18 cellular contexts compared by ENCODE assay signal in the genomic region with DNA sequence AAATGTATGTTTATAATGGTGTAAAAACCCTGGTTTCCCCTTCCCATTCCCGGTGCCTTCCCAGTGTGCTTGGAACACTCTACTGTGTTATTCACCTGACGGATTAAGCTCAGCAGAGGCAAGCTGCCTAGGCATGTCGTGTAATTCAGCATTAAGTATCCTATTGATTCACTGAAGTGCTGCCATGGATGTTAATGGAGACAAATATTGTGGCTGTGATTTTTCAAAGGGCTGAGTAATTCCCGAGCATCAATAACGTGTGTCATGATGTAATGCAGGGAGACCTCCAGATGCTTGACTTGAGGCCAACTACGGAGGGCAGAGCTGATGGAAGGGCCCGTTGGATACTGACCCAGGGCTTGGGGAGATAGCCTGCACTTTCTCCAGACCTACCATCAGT.
"Had no signal": no experiment of that assay in that cellular context is flagged by ENCODE, and none has a peak within 500 bp of the region (broad histone marks: within the 10 kb centered on the region; RNA-seq: fewer than 3 reads in every experiment).

No MANE protein-coding gene starts in this region.

- H3K27me3 ChIP-seq: colonic mucosa had no signal

- H3K4me1 ChIP-seq: colonic mucosa, lower lobe of right lung, tibial artery had no signal

- H3K4me3 ChIP-seq: colonic mucosa, lower lobe of right lung, tibial artery had no signal

- DNase-seq: activated CD4-positive, alpha-beta T cell treated with anti-CD3 and anti-CD28 coated beads, Interleukin-2, amount 10 ng/mL, durations not matched to agents 7 days and 5 days; activated CD4-positive, CD25-positive, alpha-beta regulatory T cell treated with anti-CD3 and anti-CD28 coated beads, Interleukin-2, amount 50 U/mL, for 72 hours; activated gamma-delta T cell treated with Interleukin-2 at 50 U/mL for 16 hours; activated T-cell treated with anti-CD3 and anti-CD28 coated beads, Interleukin-2, amount 50 U/mL, for 1 hour; colonic mucosa; endodermal cell; foreskin melanocyte; kidney; lower lobe of right lung; mesendoderm; naive B cell; posterior cingulate gyrus; small intestine; stimulated activated CD4-positive, alpha-beta T cell treated with anti-CD3 and anti-CD28 coated beads, Interleukin-2, amount 100 ng/mL, for 24 hours; stimulated activated naive CD8-positive, alpha-beta T cell treated with anti-CD3 and anti-CD28 coated beads, Interleukin-15, amount 100 ng/mL, for 72 hours; tibial artery had no signal

- H3K27ac ChIP-seq: colonic mucosa, lower lobe of right lung, tibial artery had no signal

- ATAC-seq: lower lobe of right lung; sciatic nerve; stimulated activated effector memory CD8-positive, alpha-beta T cell treated with anti-CD3 and anti-CD28 coated beads, Interleukin-12 subunit alpha, Interleukin-12 subunit beta, amount 100 ng/mL, for 72 hours; stimulated activated naive CD8-positive, alpha-beta T cell treated with anti-CD3 and anti-CD28 coated beads, Interleukin-15, amount 100 ng/mL, for 72 hours had no signal
